26 cellular contexts compared by ENCODE assay signal in genomic region chr14:72816287-72816686, GRCh38.
"Had no signal": no experiment of that assay in that cellular context is flagged by ENCODE, and none has a peak within 500 bp of the region (broad histone marks: within the 10 kb centered on the region; RNA-seq: fewer than 3 reads in every experiment).

No MANE protein-coding gene starts in this region.

- H3K4me3 ChIP-seq: MG63, SK-N-MC had no signal

- H3K36me3 ChIP-seq: MG63 had no signal

- H3K27ac ChIP-seq: SK-N-MC had no signal

- H3K4me1 Mint-ChIP-seq: central memory CD8-positive, alpha-beta T cell had no signal

- ATAC-seq: PC-3, T-cell had no signal

- DNase-seq: activated CD4-positive, alpha-beta memory T cell treated with anti-CD3 and anti-CD28 coated beads for 36 hours; activated CD4-positive, alpha-beta T cell treated with anti-CD3 and anti-CD28 coated beads, Interleukin-2, amount 10 ng/mL, durations not matched to agents 7 days and 5 days; activated CD4-positive, CD25-positive, alpha-beta regulatory T cell; activated CD8-positive, alpha-beta memory T cell treated with anti-CD3 and anti-CD28 coated beads, Interleukin-2, amount 50 U/mL, for 48 hours; activated naive CD4-positive, alpha-beta T cell treated with anti-CD3 and anti-CD28 coated beads, Interleukin-2, amount 50 U/mL, for 16 hours; activated T-cell treated with anti-CD3 and anti-CD28 coated beads, Interleukin-2, amount 50 U/mL, for 1 hour; amniotic stem cell; MG63; MV-4-11; NCI-H1092 treated with DMSO at 0.1 percent for 48 hours; NCI-H1417 treated with DMSO at 0.1 percent for 48 hours; NCI-H1694 treated with DMSO at 0.1 percent for 48 hours; NCI-H2029 treated with DMSO at 0.1 percent for 48 hours; NCI-H510A treated with DMSO at 0.1 percent for 48 hours; NCI-H69; PC-3; SHP77 treated with DMSO at 0.1 percent for 48 hours; T-cell; T-helper 2 cell; T1000 had no signal

- H3K9me3 ChIP-seq: MG63 had no signal

- H3K27ac Mint-ChIP-seq: activated CD4-positive, alpha-beta memory T cell treated with anti-CD3 and anti-CD28 coated beads for 36 hours; activated CD4-positive, alpha-beta T cell treated with anti-CD3 and anti-CD28 coated beads, Interleukin-2, amount 10 ng/mL, durations not matched to agents 7 days and 5 days; brain; T-cell had no signal

- H3K4me3 Mint-ChIP-seq: activated CD4-positive, alpha-beta memory T cell treated with anti-CD3 and anti-CD28 coated beads for 36 hours; activated CD4-positive, alpha-beta T cell treated with anti-CD3 and anti-CD28 coated beads, Interleukin-2, amount 10 ng/mL, durations not matched to agents 7 days and 5 days; brain; central memory CD8-positive, alpha-beta T cell; T-cell had no signal

- H3K9me3 Mint-ChIP-seq: central memory CD8-positive, alpha-beta T cell had no signal

- FAIRE-seq: astrocyte, RCC 7860, TTC549 had no signal

- H3K27me3 ChIP-seq: MG63 had no signal

- H3K27me3 Mint-ChIP-seq: activated CD4-positive, alpha-beta memory T cell treated with anti-CD3 and anti-CD28 coated beads for 36 hours; brain; central memory CD8-positive, alpha-beta T cell had no signal

- H3K36me3 Mint-ChIP-seq: activated CD4-positive, alpha-beta memory T cell treated with anti-CD3 and anti-CD28 coated beads for 36 hours; T-cell had no signal
